In the genomic region with DNA sequence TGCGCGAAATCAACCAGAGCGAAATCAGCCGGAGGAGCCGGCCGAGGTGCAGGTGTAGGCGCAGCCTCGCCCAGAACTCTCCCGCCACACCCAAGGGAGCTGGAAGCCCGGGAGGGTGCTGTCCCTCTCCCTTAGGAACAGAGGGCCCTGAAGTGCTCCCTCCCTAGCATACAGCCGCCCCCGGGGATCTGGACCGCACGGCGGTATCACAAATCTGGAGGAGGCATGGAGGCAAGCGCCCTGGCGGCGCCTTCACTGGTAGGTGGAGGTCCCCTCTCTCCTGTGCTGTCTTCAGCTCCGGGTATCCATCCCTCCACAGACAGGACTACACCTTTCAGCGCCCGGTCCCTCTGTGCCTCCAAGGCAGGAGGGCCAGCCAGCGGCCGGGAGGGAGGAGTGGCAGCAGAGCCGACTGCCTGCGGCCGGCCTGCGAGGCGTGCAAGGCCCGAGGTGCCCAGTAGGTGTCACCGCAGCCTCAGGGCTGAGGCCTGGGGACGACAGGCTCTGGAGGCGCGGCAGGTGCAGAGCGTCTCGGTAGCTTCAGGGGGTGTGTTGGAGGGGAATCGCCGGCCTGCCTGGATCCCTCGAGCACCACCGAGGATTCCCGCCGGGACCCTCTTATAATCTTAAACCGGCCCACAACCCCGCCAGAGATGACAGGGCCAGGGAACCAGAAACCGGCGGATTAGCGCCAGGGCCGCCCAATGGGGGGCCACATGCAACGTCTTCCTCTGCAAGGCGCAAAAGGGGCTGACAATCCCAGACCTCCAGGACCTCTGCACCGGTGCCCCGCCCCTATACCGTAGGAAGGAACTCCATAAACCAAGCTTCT, we compare ENCODE assay signal across 8 cellular contexts. TPM values are rescaled to one million over a fixed set of nuclear protein-coding genes. Genes with fewer than 3 reads are reported as not detected.
DNase-seq lines count a peak whose midpoint lies in the region; ATAC-seq, FAIRE-seq and TF ChIP-seq lines count a peak whose summit lies in the region.

No MANE protein-coding gene starts in this region.

- peaks cover 27 to 40% (median 37%) of the 10 kb centered on the region in 9 donors for H3K4me1 ChIP-seq in heart right ventricle

- DNase-seq in DMS53 treated with DMSO at 0.1 percent for 48 hours (lab: John Stamatoyannopoulos, UW; ENCODE audit: unreplicated experiment) (peak; percentile 67), LHCN-M2 (ENCODE audit: low read depth) (peak; percentile 39), heart right ventricle (peak; percentile 63 to 80), posterior vena cava (ENCODE audit: low spot score) (peak; percentile 93), urothelium cell line (ENCODE audit: low spot score) (peak; percentile 89)

- H3K27me3 Mint-ChIP-seq in activated naive CD4-positive, alpha-beta T cell treated with anti-CD3 and anti-CD28 coated beads, Interleukin-2, amount 50 U/mL, for 24 hours = peaks cover 40% of the 10 kb centered on the region

- peaks cover 20% of the 10 kb centered on the region for H3K4me1 Mint-ChIP-seq in activated naive CD4-positive, alpha-beta T cell treated with anti-CD3 and anti-CD28 coated beads, Interleukin-2, amount 50 U/mL, for 24 hours

- H3K36me3 ChIP-seq in heart right ventricle = no peaks in the 10 kb centered on the region

- peak; percentile 69 for FAIRE-seq in urothelium cell line (lab: Jason Lieb, UNC)

- H3K9me3 ChIP-seq in heart right ventricle = no peaks in the 10 kb centered on the region

- H3K4me3 Mint-ChIP-seq in activated naive CD4-positive, alpha-beta T cell treated with anti-CD3 and anti-CD28 coated beads, Interleukin-2, amount 50 U/mL, for 24 hours = peak overlapping the region; percentile 65

- H3K4me3 ChIP-seq in heart right ventricle = peak overlapping the region in 4 of 10 donors; percentile 4 to 21 (median 18)

- ATAC-seq in GM21737 (IDR thresholded peaks at IDR 0.05; ENCODE audit: unreplicated experiment) (peak; percentile 91), SK-N-SH treated with all-trans-retinoic acid at 6 μM for 48 hours (peak; percentile 93), heart right ventricle (peak; percentile 91 to 97 (median 94))

- peak; percentile 88 to 97 (median 96) for TF ChIP-seq CTCF in heart right ventricle (IDR thresholded peaks at IDR 0.05)

- peaks cover 39 to 99% (median 88%) of the 10 kb centered on the region in 7 donors for H3K27me3 ChIP-seq in heart right ventricle

- H3K36me3 Mint-ChIP-seq in activated naive CD4-positive, alpha-beta T cell treated with anti-CD3 and anti-CD28 coated beads, Interleukin-2, amount 50 U/mL, for 24 hours = peaks cover under 1% of the 10 kb centered on the region

- intact Hi-C loops in heart right ventricle (cut with DNase I) (loop anchor here (1.0 to 10.0 kb wide), 11 partner anchors 57 to 247 kb away; a partner anchor contains a TSS), posterior vena cava (cut with DNase I) (loop anchor here in 1 of 2 donors (1.0 kb wide), 1 partner anchor 27 kb away; no protein-coding TSS in a partner anchor)

- H3K27ac ChIP-seq in heart right ventricle = no peak overlapping the region

- WGBS in heart right ventricle, 2 donors = 2 to 3% methylated on average over 52 of the region's 52 CpGs

- H3K9me3 Mint-ChIP-seq in activated naive CD4-positive, alpha-beta T cell treated with anti-CD3 and anti-CD28 coated beads, Interleukin-2, amount 50 U/mL, for 24 hours = no peaks in the 10 kb centered on the region

- H3K27ac Mint-ChIP-seq in activated naive CD4-positive, alpha-beta T cell treated with anti-CD3 and anti-CD28 coated beads, Interleukin-2, amount 50 U/mL, for 24 hours = no peak overlapping the region

TF ChIP-seq in SK-N-SH treated with all-trans-retinoic acid at 6 μM for 48 hours, 23 proteins besides CTCF, POLR2A, EP300 and RAD21:
- TF ChIP-seq ZNF8 (CRISPR knock-in tag; IDR thresholded peaks at IDR 0.05) = no peak
- TF ChIP-seq ISL1 (CRISPR knock-in tag; IDR thresholded peaks at IDR 0.05) = no peak
- TF ChIP-seq ARNTL (CRISPR knock-in tag; IDR thresholded peaks at IDR 0.05; ENCODE audit: borderline replicate concordance, low read depth) = no peak
- no peak for TF ChIP-seq ESRRG (CRISPR knock-in tag; IDR thresholded peaks at IDR 0.05)
- TF ChIP-seq TCF4 (CRISPR knock-in tag; IDR thresholded peaks at IDR 0.05; ENCODE audit: borderline replicate concordance) = no peak
- TF ChIP-seq, protein P1, sequence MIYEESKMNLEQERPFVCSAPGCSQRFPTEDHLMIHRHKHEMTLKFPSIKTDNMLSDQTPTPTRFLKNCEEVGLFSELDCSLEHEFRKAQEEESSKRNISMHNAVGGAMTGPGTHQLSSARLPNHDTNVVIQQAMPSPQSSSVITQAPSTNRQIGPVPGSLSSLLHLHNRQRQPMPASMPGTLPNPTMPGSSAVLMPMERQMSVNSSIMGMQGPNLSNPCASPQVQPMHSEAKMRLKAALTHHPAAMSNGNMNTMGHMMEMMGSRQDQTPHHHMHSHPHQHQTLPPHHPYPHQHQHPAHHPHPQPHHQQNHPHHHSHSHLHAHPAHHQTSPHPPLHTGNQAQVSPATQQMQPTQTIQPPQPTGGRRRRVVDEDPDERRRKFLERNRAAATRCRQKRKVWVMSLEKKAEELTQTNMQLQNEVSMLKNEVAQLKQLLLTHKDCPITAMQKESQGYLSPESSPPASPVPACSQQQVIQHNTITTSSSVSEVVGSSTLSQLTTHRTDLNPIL (CRISPR knock-in tag; IDR thresholded peaks at IDR 0.05; ENCODE audit: low read depth) = no peak
TF ChIP-seq in SK-N-SH treated with all-trans-retinoic acid at 6 μM for 48 hours: peak in this region for 0.

RNA-seq across cellular contexts. Expression of a gene that starts 2.8 kb away (rescaled TPM):
- total RNA-seq in LHCN-M2 (2014; rRNA removed) = not detected in 2 replicates
- not detected for polyA plus RNA-seq in LHCN-M2 (2012)
- total RNA-seq in heart right ventricle = under 1 TPM in 1 of 10 donors, not detected in 9; 0.16 TPM
- polyA plus RNA-seq in heart right ventricle = under 1 TPM in 1 of 2 donors, not detected in 1; 0.03 TPM
- not detected for total RNA-seq in posterior vena cava

RNA-seq across cellular contexts. Expression of a gene that starts 16.6 kb away (rescaled TPM):
- under 0.01 TPM in 1 of 2 replicates, not detected in the other for total RNA-seq in LHCN-M2 (2014; rRNA removed)
- polyA plus RNA-seq in LHCN-M2 (2012) = not detected
- not detected for total RNA-seq in heart right ventricle
- polyA plus RNA-seq in heart right ventricle = not detected
- not detected for total RNA-seq in posterior vena cava

Comparison
In these comparisons a context has a peak if more than half of its experiments do, and no peak if none do; other contexts are left out.
1. DNase-seq: peak in every context shown above with its lines; median percentile 93 in posterior vena cava; 89 in urothelium cell line; 72 in heart right ventricle; 67 in DMS53 treated with DMSO at 0.1 percent for 48 hours; 39 in LHCN-M2.